16 cellular contexts compared by ENCODE assay signal in genomic region chr2:215238485-215239098, GRCh38.
"Had no signal": no experiment of that assay in that cellular context is flagged by ENCODE, and none has a peak within 500 bp of the region (broad histone marks: within the 10 kb centered on the region; RNA-seq: fewer than 3 reads in every experiment).

No MANE protein-coding gene starts in this region.

- H3K27me3 Mint-ChIP-seq: activated naive CD8-positive, alpha-beta T cell treated with anti-CD3 and anti-CD28 coated beads, Interleukin-2, amount 10 ng/mL, durations not matched to agents 7 days and 5 days had no signal

- H3K4me1 Mint-ChIP-seq: activated CD4-positive, alpha-beta T cell treated with anti-CD3 and anti-CD28 coated beads for 36 hours; activated naive CD8-positive, alpha-beta T cell treated with anti-CD3 and anti-CD28 coated beads, Interleukin-2, amount 10 ng/mL, durations not matched to agents 7 days and 5 days; naive B cell; T-cell had no signal

- FAIRE-seq: astrocyte had no signal

- H3K4me3 ChIP-seq: colonic mucosa, sigmoid colon, suprapubic skin, upper lobe of left lung had no signal

- H3K36me3 Mint-ChIP-seq: activated naive CD8-positive, alpha-beta T cell treated with anti-CD3 and anti-CD28 coated beads, Interleukin-2, amount 10 ng/mL, durations not matched to agents 7 days and 5 days; naive B cell; T-cell had no signal

- H3K36me3 ChIP-seq: colonic mucosa, sigmoid colon, suprapubic skin, upper lobe of left lung, WERI-Rb-1 had no signal

- H3K4me1 ChIP-seq: colonic mucosa, sigmoid colon, upper lobe of left lung had no signal

- H3K27me3 ChIP-seq: colonic mucosa, sigmoid colon, suprapubic skin, upper lobe of left lung had no signal

- H3K27ac Mint-ChIP-seq: activated CD4-positive, alpha-beta T cell treated with anti-CD3 and anti-CD28 coated beads for 36 hours; activated CD8-positive, alpha-beta T cell treated with anti-CD3 and anti-CD28 coated beads for 36 hours; activated naive CD8-positive, alpha-beta T cell treated with anti-CD3 and anti-CD28 coated beads, Interleukin-2, amount 10 ng/mL, durations not matched to agents 7 days and 5 days; naive B cell; T-cell had no signal

- H3K9me3 Mint-ChIP-seq: activated CD8-positive, alpha-beta T cell treated with anti-CD3 and anti-CD28 coated beads for 36 hours; activated naive CD8-positive, alpha-beta T cell treated with anti-CD3 and anti-CD28 coated beads, Interleukin-2, amount 10 ng/mL, durations not matched to agents 7 days and 5 days; naive B cell; T-cell had no signal

- H3K9me3 ChIP-seq: colonic mucosa, sigmoid colon, suprapubic skin, upper lobe of left lung had no signal

- H3K4me3 Mint-ChIP-seq: activated CD4-positive, alpha-beta T cell treated with anti-CD3 and anti-CD28 coated beads for 36 hours; activated CD8-positive, alpha-beta T cell treated with anti-CD3 and anti-CD28 coated beads for 36 hours; activated naive CD8-positive, alpha-beta T cell treated with anti-CD3 and anti-CD28 coated beads, Interleukin-2, amount 10 ng/mL, durations not matched to agents 7 days and 5 days; naive B cell; T-cell had no signal

- ATAC-seq: activated CD4-positive, alpha-beta T cell treated with anti-CD3 and anti-CD28 coated beads for 36 hours; activated CD8-positive, alpha-beta T cell treated with anti-CD3 and anti-CD28 coated beads for 36 hours; T-cell had no signal

- H3K27ac ChIP-seq: colonic mucosa, sigmoid colon, suprapubic skin, upper lobe of left lung, WERI-Rb-1 had no signal

- DNase-seq: activated CD4-positive, alpha-beta T cell treated with anti-CD3 and anti-CD28 coated beads for 36 hours; activated CD8-positive, alpha-beta memory T cell treated with anti-CD3 and anti-CD28 coated beads, Interleukin-2, amount 50 U/mL, for 48 hours; activated CD8-positive, alpha-beta T cell treated with anti-CD3 and anti-CD28 coated beads for 36 hours; activated naive CD8-positive, alpha-beta T cell treated with anti-CD3 and anti-CD28 coated beads, Interleukin-2, amount 10 ng/mL, durations not matched to agents 7 days and 5 days; colonic mucosa; effector CD4-positive, alpha-beta T cell; hippocampal formation; naive B cell; sigmoid colon; stimulated activated CD4-positive, alpha-beta T cell treated with anti-CD3 and anti-CD28 coated beads, Interleukin-12 subunit alpha, Interleukin-12 subunit beta, amount 100 ng/mL, for 4 hours; stimulated activated naive CD4-positive, alpha-beta T cell treated with Interleukin-2 at 50 U/mL for 16 hours; T-cell; upper lobe of left lung; WERI-Rb-1 had no signal
